1 cellular context compared by ENCODE assay signal in the genomic region with DNA sequence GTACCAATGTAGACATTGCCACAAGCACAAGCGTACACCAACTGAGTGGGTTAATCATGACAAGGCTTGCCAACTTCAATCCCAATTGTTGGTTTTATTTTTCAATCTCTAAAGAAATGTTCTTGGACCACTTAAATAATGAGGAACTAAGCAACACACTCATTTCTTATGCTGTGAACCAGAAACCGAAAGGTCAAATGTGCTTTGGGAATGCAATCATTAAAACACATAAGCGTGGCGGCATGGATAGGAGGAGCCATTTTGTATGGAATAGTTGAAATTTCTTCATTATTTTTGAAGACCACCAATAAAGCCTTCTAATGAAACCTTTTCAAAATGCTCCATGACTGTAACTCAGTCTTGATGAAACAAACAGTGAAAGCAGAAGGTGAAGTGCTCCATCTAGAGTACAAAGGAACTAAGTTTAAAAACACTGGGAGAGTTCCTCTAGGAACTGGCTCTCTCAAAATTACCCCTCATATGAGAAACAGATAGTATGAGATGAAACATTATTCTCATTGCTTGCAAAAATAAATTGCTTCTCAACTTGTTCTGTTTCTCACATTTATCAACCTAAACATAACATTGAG.
TF ChIP-seq lines count a peak whose summit lies in the region.

No MANE protein-coding gene starts in this region.

TF ChIP-seq in A549, 52 proteins besides CTCF, POLR2A, EP300 and RAD21 (continued from another document):
- TF ChIP-seq, protein P1, sequence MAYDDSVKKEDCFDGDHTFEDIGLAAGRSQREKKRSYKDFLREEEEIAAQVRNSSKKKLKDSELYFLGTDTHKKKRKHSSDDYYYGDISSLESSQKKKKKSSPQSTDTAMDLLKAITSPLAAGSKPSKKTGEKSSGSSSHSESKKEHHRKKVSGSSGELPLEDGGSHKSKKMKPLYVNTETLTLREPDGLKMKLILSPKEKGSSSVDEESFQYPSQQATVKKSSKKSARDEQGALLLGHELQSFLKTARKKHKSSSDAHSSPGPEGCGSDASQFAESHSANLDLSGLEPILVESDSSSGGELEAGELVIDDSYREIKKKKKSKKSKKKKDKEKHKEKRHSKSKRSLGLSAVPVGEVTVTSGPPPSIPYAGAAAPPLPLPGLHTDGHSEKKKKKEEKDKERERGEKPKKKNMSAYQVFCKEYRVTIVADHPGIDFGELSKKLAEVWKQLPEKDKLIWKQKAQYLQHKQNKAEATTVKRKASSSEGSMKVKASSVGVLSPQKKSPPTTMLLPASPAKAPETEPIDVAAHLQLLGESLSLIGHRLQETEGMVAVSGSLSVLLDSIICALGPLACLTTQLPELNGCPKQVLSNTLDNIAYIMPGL (CRISPR knock-in tag; IDR thresholded peaks at IDR 0.05; ENCODE audit: borderline replicate concordance) = no peak
- TF ChIP-seq POLR2AphosphoS2 (conservative IDR thresholded peaks at IDR 0.05; ENCODE audit: low read length) (no peak), ZFP36 (IDR thresholded peaks at IDR 0.05; ENCODE audit: borderline replicate concordance, partially characterized antibody) (no peak), PHF8 (IDR thresholded peaks at IDR 0.05; ENCODE audit: borderline replicate concordance, low read depth) (no peak), HEYL (CRISPR knock-in tag; IDR thresholded peaks at IDR 0.05) (no peak), CHD2 (IDR thresholded peaks at IDR 0.05; ENCODE audit: low read length, partially characterized antibody) (no peak)
- TF ChIP-seq, protein P2, sequence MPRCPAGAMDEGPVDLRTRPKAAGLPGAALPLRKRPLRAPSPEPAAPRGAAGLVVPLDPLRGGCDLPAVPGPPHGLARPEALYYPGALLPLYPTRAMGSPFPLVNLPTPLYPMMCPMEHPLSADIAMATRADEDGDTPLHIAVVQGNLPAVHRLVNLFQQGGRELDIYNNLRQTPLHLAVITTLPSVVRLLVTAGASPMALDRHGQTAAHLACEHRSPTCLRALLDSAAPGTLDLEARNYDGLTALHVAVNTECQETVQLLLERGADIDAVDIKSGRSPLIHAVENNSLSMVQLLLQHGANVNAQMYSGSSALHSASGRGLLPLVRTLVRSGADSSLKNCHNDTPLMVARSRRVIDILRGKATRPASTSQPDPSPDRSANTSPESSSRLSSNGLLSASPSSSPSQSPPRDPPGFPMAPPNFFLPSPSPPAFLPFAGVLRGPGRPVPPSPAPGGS (IDR thresholded peaks at IDR 0.05) = no peak
- TF ChIP-seq, protein P3, sequence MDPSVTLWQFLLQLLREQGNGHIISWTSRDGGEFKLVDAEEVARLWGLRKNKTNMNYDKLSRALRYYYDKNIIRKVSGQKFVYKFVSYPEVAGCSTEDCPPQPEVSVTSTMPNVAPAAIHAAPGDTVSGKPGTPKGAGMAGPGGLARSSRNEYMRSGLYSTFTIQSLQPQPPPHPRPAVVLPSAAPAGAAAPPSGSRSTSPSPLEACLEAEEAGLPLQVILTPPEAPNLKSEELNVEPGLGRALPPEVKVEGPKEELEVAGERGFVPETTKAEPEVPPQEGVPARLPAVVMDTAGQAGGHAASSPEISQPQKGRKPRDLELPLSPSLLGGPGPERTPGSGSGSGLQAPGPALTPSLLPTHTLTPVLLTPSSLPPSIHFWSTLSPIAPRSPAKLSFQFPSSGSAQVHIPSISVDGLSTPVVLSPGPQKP (IDR thresholded peaks at IDR 0.05; ENCODE audit: low read depth, low read length) = no peak
